ENCODE assay signal across 11 cellular contexts in genomic region chr9:94081864-94082468, GRCh38.
"Had no signal": no experiment of that assay in that cellular context is flagged by ENCODE, and none has a peak within 500 bp of the region (broad histone marks: within the 10 kb centered on the region; RNA-seq: fewer than 3 reads in every experiment).

No MANE protein-coding gene starts in this region.

- H3K4me3 ChIP-seq: pancreas, right lobe of liver, suprapubic skin had no signal

- ATAC-seq: pancreas, right lobe of liver, T-helper 17 cell had no signal

- DNase-seq: activated B cell treated with CpG ODN at 0.5 μM for 24 hours; activated CD4-positive, alpha-beta T cell treated with anti-CD3 and anti-CD28 coated beads, Interleukin-2, amount 10 ng/mL, durations not matched to agents 7 days and 5 days; activated T-cell treated with anti-CD3 and anti-CD28 coated beads, Interleukin-2, amount 50 U/mL, for 1 hour; cortex of kidney; effector memory CD4-positive, alpha-beta T cell; pancreas; right lobe of liver; stimulated activated CD4-positive, alpha-beta T cell treated with anti-CD3 and anti-CD28 coated beads, Interleukin-2, amount 100 ng/mL, for 24 hours; stimulated activated naive CD4-positive, alpha-beta T cell treated with Interleukin-2 at 50 U/mL for 16 hours; T-helper 17 cell had no signal

- H3K9me3 ChIP-seq: pancreas, right lobe of liver, suprapubic skin had no signal

- H3K27ac ChIP-seq: pancreas, right lobe of liver, suprapubic skin had no signal

- H3K4me1 ChIP-seq: pancreas, right lobe of liver, suprapubic skin had no signal

- H3K36me3 ChIP-seq: pancreas, right lobe of liver, suprapubic skin had no signal
